ENCODE assay signal across 35 cellular contexts in the genomic region with DNA sequence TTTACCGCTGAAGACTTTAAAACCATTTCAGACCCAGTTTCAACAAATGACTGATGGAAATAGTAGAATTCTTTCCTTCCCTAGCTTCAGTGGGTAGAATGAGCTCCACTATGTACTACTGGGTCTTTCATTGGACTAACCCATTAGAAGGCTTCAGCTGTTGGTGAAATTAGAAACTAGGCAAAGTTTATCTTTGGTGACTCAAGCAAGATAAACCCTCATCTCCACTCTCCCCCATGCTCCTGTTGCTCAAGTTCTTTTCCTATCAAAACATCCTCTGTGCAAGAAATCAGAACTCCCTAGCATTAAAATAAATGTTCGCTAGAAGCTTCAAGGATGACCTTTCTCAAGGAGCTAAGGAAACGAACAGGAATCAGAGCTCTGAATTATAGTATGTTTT.
DNase-seq lines count a peak whose midpoint lies in the region; ATAC-seq, FAIRE-seq and TF ChIP-seq lines count a peak whose summit lies in the region.
"Had no signal": no experiment of that assay in that cellular context is flagged by ENCODE, and none has a peak within 500 bp of the region (broad histone marks: within the 10 kb centered on the region; RNA-seq: fewer than 3 reads in every experiment).

No MANE protein-coding gene starts in this region.

- H3K27me3 Mint-ChIP-seq in astrocyte (ENCODE audit: low read depth, unreplicated experiment), result no peaks in the 10 kb centered on the region
- no peaks in the 10 kb centered on the region for H3K27me3 Mint-ChIP-seq in stimulated activated memory B cell treated with anti-CD40 and anti-IgM and Interleukin-4, amounts not matched to agents 10 μg/mL and 1 μg/mL and 100 μg/mL, for 72 hours
- H3K27me3 Mint-ChIP-seq: activated naive CD8-positive, alpha-beta T cell treated with anti-CD3 and anti-CD28 coated beads, Interleukin-2, amount 50 U/mL, for 24 hours; CD4-positive, CD25-positive, alpha-beta regulatory T cell; central memory CD8-positive, alpha-beta T cell had no signal

- H3K4me1 ChIP-seq in astrocyte (ENCODE audit: insufficient read depth, low read length) (peaks cover 30% of the 10 kb centered on the region), spleen (no peaks in the 10 kb centered on the region)
- H3K4me1 ChIP-seq: prostate gland, right lobe of liver, vagina had no signal

- H3K4me3 ChIP-seq in astrocyte (ENCODE audit: insufficient read depth, low read depth, low read length) (no peak overlapping the region), spleen (no peak overlapping the region)
- H3K4me3 ChIP-seq: GM12878, prostate gland, right lobe of liver, tibial artery, vagina had no signal

- peak overlapping the region; percentile 74; the same call in 1 of the 2 replicates for H3K27ac ChIP-seq in 22Rv1
- H3K27ac ChIP-seq in astrocyte (ENCODE audit: low read depth, low read length), result no peak overlapping the region
- H3K27ac ChIP-seq in spleen, result no peak overlapping the region
- H3K27ac ChIP-seq: HL-60, prostate gland, right lobe of liver, RWPE1, tibial artery, vagina had no signal

- no peak for ATAC-seq in stimulated activated memory B cell treated with anti-CD40 and anti-IgM and Interleukin-4, amounts not matched to agents 10 μg/mL and 1 μg/mL and 100 μg/mL, for 72 hours
- ATAC-seq: activated naive CD8-positive, alpha-beta T cell treated with anti-CD3 and anti-CD28 coated beads, Interleukin-2, amount 50 U/mL, for 24 hours; left ventricle myocardium superior had no signal

- no peak for FAIRE-seq in astrocyte (lab: Jason Lieb, UNC)
- FAIRE-seq: D721Med, endometrium, GM12878, islet of Langerhans had no signal

- no peaks in the 10 kb centered on the region for H3K9me3 ChIP-seq in astrocyte (ENCODE audit: insufficient read depth, low read depth, low read length)
- no peaks in the 10 kb centered on the region for H3K9me3 ChIP-seq in spleen
- H3K9me3 ChIP-seq: prostate gland, right lobe of liver, tibial artery, vagina had no signal

- peaks cover 16% of the 10 kb centered on the region for H3K4me1 Mint-ChIP-seq in astrocyte (ENCODE audit: low read depth, unreplicated experiment)
- H3K4me1 Mint-ChIP-seq in stimulated activated memory B cell treated with anti-CD40 and anti-IgM and Interleukin-4, amounts not matched to agents 10 μg/mL and 1 μg/mL and 100 μg/mL, for 72 hours, result no peaks in the 10 kb centered on the region
- H3K4me1 Mint-ChIP-seq: activated naive CD8-positive, alpha-beta T cell treated with anti-CD3 and anti-CD28 coated beads, Interleukin-2, amount 50 U/mL, for 24 hours; CD4-positive, CD25-positive, alpha-beta regulatory T cell; central memory CD8-positive, alpha-beta T cell had no signal

- no peaks in the 10 kb centered on the region for H3K36me3 ChIP-seq in astrocyte (ENCODE audit: insufficient read depth, low read length)
- no peaks in the 10 kb centered on the region for H3K36me3 ChIP-seq in spleen
- H3K36me3 ChIP-seq: prostate gland, right lobe of liver, tibial artery, vagina had no signal

- WGBS in spleen, 5 donors, result 86 to 94% (median 87%) methylated on average over 3 of the region's 3 CpGs

- no peak for TF ChIP-seq POLR2A in spleen (IDR thresholded peaks at IDR 0.05)

- H3K4me3 Mint-ChIP-seq in astrocyte (ENCODE audit: unreplicated experiment), result no peak overlapping the region
- H3K4me3 Mint-ChIP-seq in stimulated activated memory B cell treated with anti-CD40 and anti-IgM and Interleukin-4, amounts not matched to agents 10 μg/mL and 1 μg/mL and 100 μg/mL, for 72 hours, result no peak overlapping the region
- H3K4me3 Mint-ChIP-seq: activated naive CD8-positive, alpha-beta T cell treated with anti-CD3 and anti-CD28 coated beads, Interleukin-2, amount 50 U/mL, for 24 hours; CD4-positive, CD25-positive, alpha-beta regulatory T cell; central memory CD8-positive, alpha-beta T cell had no signal

- H3K4me2 ChIP-seq in astrocyte (ENCODE audit: low read length), result peak overlapping the region; percentile 38

- H3K9me3 Mint-ChIP-seq in astrocyte (ENCODE audit: unreplicated experiment), result no peaks in the 10 kb centered on the region
- H3K9me3 Mint-ChIP-seq in stimulated activated memory B cell treated with anti-CD40 and anti-IgM and Interleukin-4, amounts not matched to agents 10 μg/mL and 1 μg/mL and 100 μg/mL, for 72 hours, result no peaks in the 10 kb centered on the region
- H3K9me3 Mint-ChIP-seq: activated naive CD8-positive, alpha-beta T cell treated with anti-CD3 and anti-CD28 coated beads, Interleukin-2, amount 50 U/mL, for 24 hours; central memory CD8-positive, alpha-beta T cell had no signal

- no peaks in the 10 kb centered on the region for H4K20me1 ChIP-seq in astrocyte (ENCODE audit: insufficient read depth, low read length)

- no peaks in the 10 kb centered on the region for H3K27me3 ChIP-seq in astrocyte (ENCODE audit: insufficient read depth, low read length)
- H3K27me3 ChIP-seq in spleen (replicated peaks in 1 of 7), result no peaks in the 10 kb centered on the region
- H3K27me3 ChIP-seq: right lobe of liver, tibial artery, vagina had no signal

- peak; percentile 34 for DNase-seq in HT1080 (ENCODE audit: low read depth)
- peak; percentile 74 for DNase-seq in astrocyte (ENCODE audit: low read depth)
- DNase-seq in kidney glomerular epithelial cell (lab: John Stamatoyannopoulos, UW), result peak; percentile 86
- no peak for DNase-seq in spleen
- no peak for DNase-seq in NCI-H2227 treated with DMSO at 0.1 percent for 48 hours (lab: John Stamatoyannopoulos, UW)
- no peak for DNase-seq in COR-L47 (lab: John Stamatoyannopoulos, UW)
- DNase-seq: activated CD4-positive, alpha-beta T cell treated with anti-CD3 and anti-CD28 coated beads, Interleukin-2, amount 50 U/mL, for 4 hours; activated CD4-positive, CD25-positive, alpha-beta regulatory T cell; activated naive CD4-positive, alpha-beta T cell; activated naive CD8-positive, alpha-beta T cell treated with anti-CD3 and anti-CD28 coated beads, Interleukin-2, amount 50 U/mL, for 24 hours; activated T-cell treated with anti-CD3 and anti-CD28 coated beads, Interleukin-2, amount 50 U/mL, for 48 hours; AML-193; CD4-positive, CD25-positive, alpha-beta regulatory T cell; Karpas-422; left ventricle myocardium superior; mesendoderm; MV-4-11; NCI-H146; NCI-H446; NCI-H774; right lobe of liver; stimulated activated CD4-positive, alpha-beta T cell treated with anti-CD3 and anti-CD28 coated beads, Interleukin-4, amount 100 ng/mL, for 1 hour; T-helper 1 cell; tibial artery had no signal

- no peak overlapping the region for H2AFZ ChIP-seq in astrocyte (ENCODE audit: low read depth, low read length)

- H3K79me2 ChIP-seq in astrocyte (ENCODE audit: insufficient read depth, low read length), result no peaks in the 10 kb centered on the region

- no peak overlapping the region for H3K9ac ChIP-seq in astrocyte (ENCODE audit: low read length)

- intact Hi-C loops in spleen (cut with DNase I; ENCODE audit: low total_unique reads), result no loop called here

- TF ChIP-seq CTCF in 22Rv1 (IDR thresholded peaks at IDR 0.05), result no peak
- no peak for TF ChIP-seq CTCF in astrocyte (IDR thresholded peaks at IDR 0.05; ENCODE audit: insufficient read depth, low read depth, low read length)
- TF ChIP-seq CTCF in spleen (IDR thresholded peaks at IDR 0.05 in 8 of 11, conservative IDR thresholded peaks at IDR 0.05 in 3 of 11), result no peak

- H3K36me3 Mint-ChIP-seq in astrocyte (ENCODE audit: low read depth, unreplicated experiment), result peaks cover 5% of the 10 kb centered on the region
- H3K36me3 Mint-ChIP-seq in stimulated activated memory B cell treated with anti-CD40 and anti-IgM and Interleukin-4, amounts not matched to agents 10 μg/mL and 1 μg/mL and 100 μg/mL, for 72 hours, result no peaks in the 10 kb centered on the region
- H3K36me3 Mint-ChIP-seq: CD4-positive, CD25-positive, alpha-beta regulatory T cell had no signal

- no peak overlapping the region for H3K27ac Mint-ChIP-seq in astrocyte (ENCODE audit: unreplicated experiment)
- no peak overlapping the region for H3K27ac Mint-ChIP-seq in stimulated activated memory B cell treated with anti-CD40 and anti-IgM and Interleukin-4, amounts not matched to agents 10 μg/mL and 1 μg/mL and 100 μg/mL, for 72 hours
- H3K27ac Mint-ChIP-seq: activated naive CD8-positive, alpha-beta T cell treated with anti-CD3 and anti-CD28 coated beads, Interleukin-2, amount 50 U/mL, for 24 hours; CD4-positive, CD25-positive, alpha-beta regulatory T cell had no signal

Comparison
In these comparisons a context has a peak if more than half of its experiments do, and no peak if none do; other contexts are left out.
1. DNase-seq: peak in HT1080 (single experiment), astrocyte (single experiment) and kidney glomerular epithelial cell (single experiment); none in spleen (single experiment), NCI-H2227 treated with DMSO at 0.1 percent for 48 hours (single experiment) and COR-L47 (single experiment).